Comparison of ENCODE assay signal across 18 cellular contexts in genomic region chr3:156601497-156601896, GRCh38. TPM values are rescaled to one million over a fixed set of nuclear protein-coding genes. Genes with fewer than 3 reads are reported as not detected.
DNase-seq lines count a peak whose midpoint lies in the region; ATAC-seq, FAIRE-seq and TF ChIP-seq lines count a peak whose summit lies in the region.
"Had no signal": no experiment of that assay in that cellular context is flagged by ENCODE, and none has a peak within 500 bp of the region (broad histone marks: within the 10 kb centered on the region; RNA-seq: fewer than 3 reads in every experiment).

No MANE protein-coding gene starts in this region.

- no peak overlapping the region for H2BK120ac ChIP-seq in neuronal stem cell (ENCODE audit: low read depth, low read length)

- no peaks in the 10 kb centered on the region for H3K36me3 Mint-ChIP-seq in activated naive CD4-positive, alpha-beta T cell treated with anti-CD3 and anti-CD28 coated beads for 36 hours (ENCODE audit: low read depth)
- H3K36me3 Mint-ChIP-seq: CD8-positive, alpha-beta T cell had no signal

- no peaks in the 10 kb centered on the region for H3K27me3 ChIP-seq in bronchial epithelial cell (ENCODE audit: control insufficient read depth, insufficient read depth, low read length)
- no peaks in the 10 kb centered on the region for H3K27me3 ChIP-seq in smooth muscle cell (ENCODE audit: low read depth)
- H3K27me3 ChIP-seq in neuronal stem cell (ENCODE audit: control insufficient read depth in 3 of 3, insufficient read depth in 3 of 3, low read depth in 1 of 3, low read length in 3 of 3): no peaks in the 10 kb centered on the region

- H3K27ac ChIP-seq in smooth muscle cell (ENCODE audit: low read depth): no peak overlapping the region
- H3K27ac ChIP-seq in neuronal stem cell (replicated peaks; ENCODE audit: low read length): no peak overlapping the region
- H3K27ac ChIP-seq: C4-2B had no signal

- H3K4me1 ChIP-seq in smooth muscle cell (ENCODE audit: low read depth) (peaks cover 17% of the 10 kb centered on the region), neuronal stem cell (ENCODE audit: control insufficient read depth in 2 of 2, insufficient read depth in 1 of 2, low read depth in 1 of 2, low read length in 2 of 2) (peaks cover 8 to 25% of the 10 kb centered on the region in 2 donors)
- H3K4me1 ChIP-seq: BE2C had no signal

- no peak overlapping the region for H2BK5ac ChIP-seq in neuronal stem cell (ENCODE audit: low read length)

- CTCF ChIA-PET in activated naive CD4-positive, alpha-beta T cell treated with anti-CD3 and anti-CD28 coated beads for 36 hours (lab: Charles Lee): no interaction called here

- no peak for FAIRE-seq in bronchial epithelial cell (lab: Jason Lieb, UNC)
- FAIRE-seq: D721Med, H54 had no signal

- H3K36me3 ChIP-seq in bronchial epithelial cell (ENCODE audit: control insufficient read depth, insufficient read depth, low read length): no peaks in the 10 kb centered on the region
- H3K36me3 ChIP-seq in smooth muscle cell (ENCODE audit: low read depth): no peaks in the 10 kb centered on the region
- no peaks in the 10 kb centered on the region for H3K36me3 ChIP-seq in neuronal stem cell (replicated peaks in 1 of 2; ENCODE audit: control insufficient read depth in 2 of 2, insufficient read depth in 2 of 2, low read length in 2 of 2)
- H3K36me3 ChIP-seq: BE2C had no signal

- no peak overlapping the region for H3K27ac Mint-ChIP-seq in activated naive CD4-positive, alpha-beta T cell treated with anti-CD3 and anti-CD28 coated beads for 36 hours

- H3K4ac ChIP-seq in neuronal stem cell (ENCODE audit: low read length): no peak overlapping the region

- H4K91ac ChIP-seq in neuronal stem cell (ENCODE audit: low read depth, low read length, poor library complexity): no peak overlapping the region

- H3K27me3 Mint-ChIP-seq in activated naive CD4-positive, alpha-beta T cell treated with anti-CD3 and anti-CD28 coated beads for 36 hours (ENCODE audit: low read depth): peaks cover 19% of the 10 kb centered on the region

- H4K8ac ChIP-seq in neuronal stem cell (ENCODE audit: low read depth, low read length): no peak overlapping the region

- H3K4me2 ChIP-seq in smooth muscle cell (peak overlapping the region; percentile 16), neuronal stem cell (ENCODE audit: insufficient read depth, low read length, poor library complexity, severe bottlenecking) (no peak overlapping the region)

- H3K79me2 ChIP-seq in smooth muscle cell (ENCODE audit: low read depth): no peaks in the 10 kb centered on the region

- H3K79me1 ChIP-seq in neuronal stem cell (ENCODE audit: low read depth, low read length): no peaks in the 10 kb centered on the region

- no peaks in the 10 kb centered on the region for H4K20me1 ChIP-seq in smooth muscle cell (ENCODE audit: low read depth)

- peaks cover 13% of the 10 kb centered on the region for H3K4me1 Mint-ChIP-seq in activated naive CD4-positive, alpha-beta T cell treated with anti-CD3 and anti-CD28 coated beads for 36 hours (ENCODE audit: low read depth)

- peak; percentile 33 for DNase-seq in H4 (ENCODE audit: low spot score)
- DNase-seq in NCI-H226: peak; percentile 22
- DNase-seq in bronchial epithelial cell (ENCODE audit: low read depth): peak; percentile 55
- no peak for DNase-seq in smooth muscle cell (lab: John Stamatoyannopoulos, UW; ENCODE audit: unreplicated experiment)
- no peak for DNase-seq in activated naive CD4-positive, alpha-beta T cell treated with anti-CD3 and anti-CD28 coated beads for 36 hours
- DNase-seq in neuronal stem cell (ENCODE audit: low spot score): no peak
- DNase-seq: ACHN; BE2C; CD8-positive, alpha-beta T cell; COR-L47; DND-41; GF-D8; KBM-7 had no signal

- no peak overlapping the region for H2AK5ac ChIP-seq in neuronal stem cell (ENCODE audit: low read depth, low read length)

- no peak overlapping the region for H3K4me3 Mint-ChIP-seq in activated naive CD4-positive, alpha-beta T cell treated with anti-CD3 and anti-CD28 coated beads for 36 hours
- H3K4me3 Mint-ChIP-seq: CD8-positive, alpha-beta T cell had no signal

- no peak overlapping the region for H3K23ac ChIP-seq in neuronal stem cell (ENCODE audit: low read depth, low read length, poor library complexity)

- H3F3A ChIP-seq in smooth muscle cell (ENCODE audit: low read depth): peaks cover 5% of the 10 kb centered on the region

- H2AFZ ChIP-seq in smooth muscle cell (ENCODE audit: low read depth): no peak overlapping the region
- H2AFZ ChIP-seq in neuronal stem cell (ENCODE audit: low read length): no peak overlapping the region

- H3K4me3 ChIP-seq in bronchial epithelial cell (ENCODE audit: low read depth, low read length) (no peak overlapping the region), smooth muscle cell (no peak overlapping the region), neuronal stem cell (ENCODE audit: low read length in 2 of 2) (no peak overlapping the region)

- H3K14ac ChIP-seq in neuronal stem cell (ENCODE audit: low read length): no peak overlapping the region

- H3K9ac ChIP-seq in smooth muscle cell (ENCODE audit: low read depth): no peak overlapping the region
- H3K9ac ChIP-seq in neuronal stem cell (ENCODE audit: low read depth, low read length, poor library complexity): no peak overlapping the region

- no peak for ATAC-seq in HG03108 (IDR thresholded peaks at IDR 0.05; ENCODE audit: unreplicated experiment)
- ATAC-seq: HCT116 had no signal

- WGBS in smooth muscle cell (ENCODE audit: low lambda C conversion rate): 65% methylated on average over 3 of the region's 3 CpGs
- WGBS in neuronal stem cell (ENCODE audit: extremely low coverage in 2 of 2, insufficient read length in 2 of 2, insufficient replicate concordance in 1 of 2), 2 donors: no CpG with 5 or more reads among the region's 3 CpGs

- intact Hi-C loops in activated naive CD4-positive, alpha-beta T cell treated with anti-CD3 and anti-CD28 coated beads for 36 hours (cut with micrococcal nuclease): loop anchor here (5.0 kb wide), 1 partner anchor 486 kb away; no protein-coding TSS in a partner anchor

- H3K9me3 Mint-ChIP-seq in activated naive CD4-positive, alpha-beta T cell treated with anti-CD3 and anti-CD28 coated beads for 36 hours: peaks cover 1% of the 10 kb centered on the region
- H3K9me3 Mint-ChIP-seq: CD8-positive, alpha-beta T cell had no signal

- H3K18ac ChIP-seq in neuronal stem cell (ENCODE audit: low read length): no peak overlapping the region

- H2BK15ac ChIP-seq in neuronal stem cell (ENCODE audit: low read length): no peak overlapping the region

- TF ChIP-seq CTCF in bronchial epithelial cell (IDR thresholded peaks at IDR 0.05; ENCODE audit: insufficient read depth, low read length, severe bottlenecking) (no peak), smooth muscle cell (IDR thresholded peaks at IDR 0.05; ENCODE audit: borderline replicate concordance, insufficient read depth, poor library complexity, severe bottlenecking) (no peak)

- H3K9me3 ChIP-seq in smooth muscle cell (replicated peaks; ENCODE audit: low read depth) (no peaks in the 10 kb centered on the region), neuronal stem cell (replicated peaks in 1 of 2; ENCODE audit: control insufficient read depth in 2 of 2, insufficient read depth in 1 of 2, low read depth in 1 of 2, low read length in 2 of 2) (no peaks in the 10 kb centered on the region)
- H3K9me3 ChIP-seq: BE2C had no signal

- no peak overlapping the region for H2BK12ac ChIP-seq in neuronal stem cell (ENCODE audit: low read length)

RNA-seq across cellular contexts. Expression of gene SSR3, which starts 46.6 kb away (rescaled TPM):
- 185 and 215 TPM in 2 replicates for total RNA-seq in H4 (2014; rRNA removed; shearing (Covaris generic))
- total RNA-seq in bronchial epithelial cell (168 and 245 TPM in 2 replicates), smooth muscle cell (325 and 386 TPM in 2 replicates)
- polyA plus RNA-seq in smooth muscle cell: 337 and 370 TPM in 2 replicates
- 100 to 1,000 TPM; 128 to 138 TPM for total RNA-seq in activated naive CD4-positive, alpha-beta T cell treated with anti-CD3 and anti-CD28 coated beads for 36 hours
- polyA plus RNA-seq in neuronal stem cell (2013, experiment 1 of 2): 95.6 TPM
- polyA plus RNA-seq in neuronal stem cell (2013, experiment 2 of 2): 92.3 TPM

Comparison
In these comparisons a context has a peak if more than half of its experiments do, and no peak if none do; other contexts are left out.
1. DNase-seq: peak in H4 (single experiment), NCI-H226 (single experiment) and bronchial epithelial cell (single experiment); none in smooth muscle cell (single experiment), activated naive CD4-positive, alpha-beta T cell treated with anti-CD3 and anti-CD28 coated beads for 36 hours (single experiment) and neuronal stem cell (single experiment).